Comparison of ENCODE assay signal across 19 cellular contexts in the genomic region with DNA sequence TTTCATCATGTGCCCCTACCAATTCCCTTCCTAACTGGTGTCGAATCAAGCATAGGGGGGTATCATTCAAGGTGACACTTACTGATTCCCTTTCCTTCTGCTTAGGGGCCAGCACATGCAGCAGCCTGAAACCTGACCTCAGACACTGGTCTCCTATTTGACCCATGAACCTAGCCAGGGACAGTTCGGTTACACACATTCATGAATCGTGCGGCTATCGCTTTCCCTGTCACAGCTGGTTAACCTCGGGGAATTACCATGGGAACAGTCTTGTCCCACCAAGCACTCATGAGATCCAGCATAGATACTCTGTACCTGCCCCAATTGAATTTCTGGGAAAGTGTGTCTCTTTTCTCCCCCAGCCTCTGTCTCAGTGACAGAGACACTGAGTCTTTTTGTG.
DNase-seq lines count a peak whose midpoint lies in the region; ATAC-seq, FAIRE-seq and TF ChIP-seq lines count a peak whose summit lies in the region.
"Had no signal": no experiment of that assay in that cellular context is flagged by ENCODE, and none has a peak within 500 bp of the region (broad histone marks: within the 10 kb centered on the region; RNA-seq: fewer than 3 reads in every experiment).

No MANE protein-coding gene starts in this region.

- TF ChIP-seq CTCF in nephron progenitor cell (IDR thresholded peaks at IDR 0.05) (no peak), D721Med (IDR thresholded peaks at IDR 0.05; ENCODE audit: insufficient read depth, missing control alignments) (no peak)

- no peak for ATAC-seq in GM18511 (IDR thresholded peaks at IDR 0.05; ENCODE audit: unreplicated experiment)
- ATAC-seq: A549, HepG2 had no signal

- peaks cover 47% of the 10 kb centered on the region for H3K9me3 Mint-ChIP-seq in nephron progenitor cell

- H3K36me3 Mint-ChIP-seq in nephron progenitor cell (ENCODE audit: low read depth), result peaks cover 15% of the 10 kb centered on the region
- H3K36me3 Mint-ChIP-seq: CD14-positive monocyte; CD4-positive, alpha-beta memory T cell; IgD-negative memory B cell had no signal

- peaks cover 30% of the 10 kb centered on the region for H3K4me1 Mint-ChIP-seq in nephron progenitor cell

- peak; percentile 24 for DNase-seq in Caki2 (ENCODE audit: low read depth)
- DNase-seq in glomerular visceral epithelial cell (ENCODE audit: extremely low spot score), result peak; percentile 45
- peak; percentile 27 for DNase-seq in nephron progenitor cell
- peak; percentile 26 for DNase-seq in retina
- no peak for DNase-seq in HTR-8/SVneo (ENCODE audit: insufficient read length, low spot score)
- no peak for DNase-seq in D721Med (ENCODE audit: insufficient read length, low spot score)
- DNase-seq: Calu3; CD4-positive, alpha-beta memory T cell; DMS 273 treated with DMSO at 0.1 percent for 48 hours; DMS53; GM23248; KBM-7 had no signal

- in situ Hi-C loops in Caki2 (cut with HindIII; ENCODE audit: low pct_unique_long_range_greater_than_20kb, low sequenced_read_pairs), result no loop called here

- peaks cover 2% of the 10 kb centered on the region for H3K27me3 Mint-ChIP-seq in nephron progenitor cell (ENCODE audit: low read depth, poor library complexity)
- H3K27me3 Mint-ChIP-seq: CD4-positive, alpha-beta memory T cell; IgD-negative memory B cell had no signal

- H3K4me3 Mint-ChIP-seq in nephron progenitor cell, result no peak overlapping the region
- H3K4me3 Mint-ChIP-seq: CD14-positive monocyte; CD4-positive, alpha-beta memory T cell; IgD-negative memory B cell had no signal

- H3K27ac Mint-ChIP-seq in nephron progenitor cell, result peak overlapping the region; percentile 68
- H3K27ac Mint-ChIP-seq: CD14-positive monocyte; CD4-positive, alpha-beta memory T cell had no signal

- FAIRE-seq in HTR-8/SVneo (lab: Jason Lieb, UNC) (no peak), D721Med (lab: Jason Lieb, UNC) (no peak)
- FAIRE-seq: A549, G401.6, GM12891, HepG2 had no signal

Comparison
In these comparisons a context has a peak if more than half of its experiments do, and no peak if none do; other contexts are left out.
1. DNase-seq: peak in Caki2 (single experiment), glomerular visceral epithelial cell (single experiment), nephron progenitor cell (single experiment) and retina (single experiment); none in HTR-8/SVneo (single experiment) and D721Med (single experiment).